22 cellular contexts compared by ENCODE assay signal in the genomic region with DNA sequence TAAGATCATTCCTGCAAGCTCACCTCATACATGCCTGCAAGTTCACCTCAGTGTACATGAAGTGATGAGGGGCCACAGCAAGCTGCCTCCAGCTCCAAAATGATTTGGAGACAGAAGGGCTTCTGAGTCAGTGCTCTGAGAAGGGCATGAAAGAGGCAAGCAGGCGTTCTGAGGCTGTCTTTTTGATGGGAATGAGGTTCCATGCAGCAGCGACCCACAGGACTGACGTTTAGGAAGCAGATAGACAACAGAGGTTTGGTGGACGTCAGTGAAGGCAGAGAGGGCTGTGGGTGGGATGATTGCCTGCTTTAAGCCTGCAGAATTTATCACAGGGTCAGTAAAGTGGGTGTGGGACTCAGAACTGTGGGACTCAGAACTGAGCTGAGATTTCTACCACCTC. TPM values are rescaled to one million over a fixed set of nuclear protein-coding genes. Genes with fewer than 3 reads are reported as not detected.
DNase-seq lines count a peak whose midpoint lies in the region; ATAC-seq and TF ChIP-seq lines count a peak whose summit lies in the region.
"Had no signal": no experiment of that assay in that cellular context is flagged by ENCODE, and none has a peak within 500 bp of the region (broad histone marks: within the 10 kb centered on the region; RNA-seq: fewer than 3 reads in every experiment).

No MANE protein-coding gene starts in this region.

- peaks cover 5% of the 10 kb centered on the region for H3K4me1 Mint-ChIP-seq in nephron
- H3K4me1 Mint-ChIP-seq in T-helper 17 cell, result peaks cover 3% of the 10 kb centered on the region
- no peaks in the 10 kb centered on the region for H3K4me1 Mint-ChIP-seq in natural killer cell treated with Interleukin-12 subunit alpha and Interleukin-12 subunit beta and Interleukin-15 and Interleukin-18, amount 100 ng/mL, for 72 hours (ENCODE audit: low read depth in 2 of 2)
- H3K4me1 Mint-ChIP-seq: CD4-positive, CD25-positive, alpha-beta regulatory T cell had no signal

- TF ChIP-seq CTCF in coronary artery (IDR thresholded peaks at IDR 0.05), result no peak
- TF ChIP-seq CTCF in nephron (IDR thresholded peaks at IDR 0.05; ENCODE audit: unreplicated experiment in 3 of 3), result no peak
- no peak for TF ChIP-seq CTCF in smooth muscle cell (IDR thresholded peaks at IDR 0.05; ENCODE audit: borderline replicate concordance, insufficient read depth, poor library complexity, severe bottlenecking)

- 50% methylated on average over 4 of the region's 4 CpGs for WGBS in smooth muscle cell (ENCODE audit: low lambda C conversion rate)

- H3K9ac ChIP-seq in smooth muscle cell (ENCODE audit: low read depth), result no peak overlapping the region

- H2AFZ ChIP-seq in smooth muscle cell (ENCODE audit: low read depth), result no peak overlapping the region

- no peaks in the 10 kb centered on the region for H3K79me2 ChIP-seq in smooth muscle cell (ENCODE audit: low read depth)

- H3K27ac Mint-ChIP-seq in nephron, result peak overlapping the region in 2 of 3 experiments; percentile 30 to 48
- H3K27ac Mint-ChIP-seq in T-helper 17 cell, result no peak overlapping the region
- H3K27ac Mint-ChIP-seq in natural killer cell treated with Interleukin-12 subunit alpha and Interleukin-12 subunit beta and Interleukin-15 and Interleukin-18, amount 100 ng/mL, for 72 hours, result no peak overlapping the region
- H3K27ac Mint-ChIP-seq: CD4-positive, CD25-positive, alpha-beta regulatory T cell had no signal

- no peaks in the 10 kb centered on the region for H4K20me1 ChIP-seq in smooth muscle cell (ENCODE audit: low read depth)

- H3K27me3 Mint-ChIP-seq in nephron (ENCODE audit: low read depth) (peaks cover 19% of the 10 kb centered on the region), T-helper 17 cell (peaks cover 59% of the 10 kb centered on the region)
- peaks cover 20 to 22% of the 10 kb centered on the region in 2 donors for H3K27me3 Mint-ChIP-seq in natural killer cell treated with Interleukin-12 subunit alpha and Interleukin-12 subunit beta and Interleukin-15 and Interleukin-18, amount 100 ng/mL, for 72 hours

- H3K27ac ChIP-seq in coronary artery (no peak overlapping the region), smooth muscle cell (ENCODE audit: low read depth) (no peak overlapping the region)
- H3K27ac ChIP-seq: Peyer's patch, SJSA1 had no signal

- H3K36me3 ChIP-seq in H7 (replicated peaks; ENCODE audit: control insufficient read depth, insufficient read depth, low read length) (no peaks in the 10 kb centered on the region), smooth muscle cell (ENCODE audit: low read depth) (no peaks in the 10 kb centered on the region)
- H3K36me3 ChIP-seq: HAP-1, Peyer's patch, SJSA1 had no signal

- H3K4me3 Mint-ChIP-seq in nephron (no peak overlapping the region), T-helper 17 cell (no peak overlapping the region)
- no peak overlapping the region for H3K4me3 Mint-ChIP-seq in natural killer cell treated with Interleukin-12 subunit alpha and Interleukin-12 subunit beta and Interleukin-15 and Interleukin-18, amount 100 ng/mL, for 72 hours
- H3K4me3 Mint-ChIP-seq: CD4-positive, CD25-positive, alpha-beta regulatory T cell had no signal

- H3K4me1 ChIP-seq in smooth muscle cell (ENCODE audit: low read depth), result peaks cover 18% of the 10 kb centered on the region
- H3K4me1 ChIP-seq: SJSA1 had no signal

- intact Hi-C loops in posterior cingulate gyrus (cut with DNase I), result no loop called here

- no peaks in the 10 kb centered on the region for H3K9me3 Mint-ChIP-seq in nephron
- no peaks in the 10 kb centered on the region for H3K9me3 Mint-ChIP-seq in natural killer cell treated with Interleukin-12 subunit alpha and Interleukin-12 subunit beta and Interleukin-15 and Interleukin-18, amount 100 ng/mL, for 72 hours

- no peaks in the 10 kb centered on the region for H3F3A ChIP-seq in smooth muscle cell (ENCODE audit: low read depth)

- H3K36me3 Mint-ChIP-seq in nephron (ENCODE audit: low read depth), result no peaks in the 10 kb centered on the region
- no peaks in the 10 kb centered on the region for H3K36me3 Mint-ChIP-seq in T-helper 17 cell (ENCODE audit: low read depth)
- no peaks in the 10 kb centered on the region for H3K36me3 Mint-ChIP-seq in natural killer cell treated with Interleukin-12 subunit alpha and Interleukin-12 subunit beta and Interleukin-15 and Interleukin-18, amount 100 ng/mL, for 72 hours
- H3K36me3 Mint-ChIP-seq: CD4-positive, CD25-positive, alpha-beta regulatory T cell had no signal

- no peaks in the 10 kb centered on the region for H3K9me3 ChIP-seq in smooth muscle cell (replicated peaks; ENCODE audit: low read depth)
- no peaks in the 10 kb centered on the region for H3K9me3 ChIP-seq in T-helper 17 cell (ENCODE audit: control insufficient read depth, low read length, poor library complexity, severe bottlenecking)
- H3K9me3 ChIP-seq: HAP-1, Peyer's patch, SJSA1 had no signal

- DNase-seq in H7, result peak; percentile 19
- DNase-seq in coronary artery (ENCODE audit: low spot score), result peak; percentile 52
- DNase-seq in smooth muscle cell (lab: John Stamatoyannopoulos, UW; ENCODE audit: unreplicated experiment), result no peak
- no peak for DNase-seq in HPDE6-E6E7 (ENCODE audit: extremely low spot score)
- DNase-seq in posterior cingulate gyrus, result no peak
- no peak for DNase-seq in T-helper 17 cell
- DNase-seq in natural killer cell treated with Interleukin-12 subunit alpha and Interleukin-12 subunit beta and Interleukin-15 and Interleukin-18, amount 100 ng/mL, for 72 hours (ENCODE audit: low spot score), result no peak
- DNase-seq: CD4-positive, CD25-positive, alpha-beta regulatory T cell; DMS79; KG1; NCI-H1105; NCI-H146; NCI-H2029 treated with DMSO at 0.1 percent for 48 hours; NCI-H226; NCI-H510A treated with DMSO at 0.1 percent for 48 hours; NCI-H748 treated with DMSO at 0.1 percent for 48 hours; Peyer's patch had no signal

- H3K4me2 ChIP-seq in smooth muscle cell, result peak overlapping the region; percentile 19

- ATAC-seq in T-helper 17 cell, result no peak
- ATAC-seq in natural killer cell treated with Interleukin-12 subunit alpha and Interleukin-12 subunit beta and Interleukin-15 and Interleukin-18, amount 100 ng/mL, for 72 hours, result no peak
- ATAC-seq: GM12878 had no signal

- no peak overlapping the region for H3K4me3 ChIP-seq in H7 (ENCODE audit: insufficient read depth, low read depth, low read length)
- H3K4me3 ChIP-seq in coronary artery, result no peak overlapping the region
- H3K4me3 ChIP-seq in smooth muscle cell, result no peak overlapping the region
- H3K4me3 ChIP-seq: GM12878, HAP-1, Peyer's patch, SJSA1 had no signal

- H3K27me3 ChIP-seq in H7 (ENCODE audit: control insufficient read depth, insufficient read depth, low read length) (peaks cover 75% of the 10 kb centered on the region), smooth muscle cell (ENCODE audit: low read depth) (no peaks in the 10 kb centered on the region)
- H3K27me3 ChIP-seq: Peyer's patch had no signal

RNA-seq across cellular contexts. Expression of a gene that starts 8.9 kb away (rescaled TPM):
- total RNA-seq in H7 (2014; rRNA removed; shearing (Covaris generic)), result 1.4 TPM in 2 replicates
- total RNA-seq in smooth muscle cell, result 1.5 and 1.9 TPM in 2 replicates
- polyA plus RNA-seq in smooth muscle cell, result 0.24 and 2.2 TPM in 2 replicates
- not detected for total RNA-seq in T-helper 17 cell
- total RNA-seq in natural killer cell treated with Interleukin-12 subunit alpha and Interleukin-12 subunit beta and Interleukin-15 and Interleukin-18, amount 100 ng/mL, for 72 hours, result not detected
- total RNA-seq: CD4-positive, CD25-positive, alpha-beta regulatory T cell; GM12878; SJSA1 had no signal
- polyA plus RNA-seq: BJ; CD4-positive, CD25-positive, alpha-beta regulatory T cell; GM12878 had no signal

Comparison
In these comparisons a context has a peak if more than half of its experiments do, and no peak if none do; other contexts are left out.
1. DNase-seq: peak in H7 (single experiment) and coronary artery (single experiment); none in smooth muscle cell (single experiment), HPDE6-E6E7 (single experiment), posterior cingulate gyrus (0 of 10), T-helper 17 cell (0 of 3) and natural killer cell treated with Interleukin-12 subunit alpha and Interleukin-12 subunit beta and Interleukin-15 and Interleukin-18, amount 100 ng/mL, for 72 hours (single experiment).
2. H3K27ac Mint-ChIP-seq: peak in nephron (2 of 3); none in T-helper 17 cell (single experiment) and natural killer cell treated with Interleukin-12 subunit alpha and Interleukin-12 subunit beta and Interleukin-15 and Interleukin-18, amount 100 ng/mL, for 72 hours (0 of 2).